In the genomic region with DNA sequence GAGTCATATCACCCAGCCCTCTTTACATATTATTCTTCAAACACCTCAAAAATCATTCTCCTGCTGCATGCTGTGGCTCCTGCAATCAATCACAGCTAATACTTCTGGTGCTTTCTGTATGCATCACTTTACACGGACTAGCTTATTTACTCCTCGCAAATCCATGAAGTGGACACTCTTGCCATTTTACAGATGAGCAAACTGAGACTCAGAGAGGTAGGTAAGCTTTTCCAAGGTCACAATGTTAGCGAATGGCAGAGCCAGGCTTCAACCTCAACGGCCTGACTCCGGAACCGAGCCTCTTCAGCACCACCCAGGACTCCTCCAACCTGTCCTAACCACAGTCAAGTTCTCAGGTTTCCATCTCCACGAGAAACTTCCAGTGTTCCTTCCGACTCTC, we compare ENCODE assay signal across 16 cellular contexts. TPM values are rescaled to one million over a fixed set of nuclear protein-coding genes. Genes with fewer than 3 reads are reported as not detected.
DNase-seq lines count a peak whose midpoint lies in the region; ATAC-seq, FAIRE-seq and TF ChIP-seq lines count a peak whose summit lies in the region.
"Had no signal": no experiment of that assay in that cellular context is flagged by ENCODE, and none has a peak within 500 bp of the region (broad histone marks: within the 10 kb centered on the region; RNA-seq: fewer than 3 reads in every experiment).

No MANE protein-coding gene starts in this region.

- H4K20me1 ChIP-seq in HepG2 (ENCODE audit: insufficient read depth, low read length) (no peaks in the 10 kb centered on the region), K562 (replicated peaks; ENCODE audit: control insufficient read depth, insufficient read depth, low read length) (no peaks in the 10 kb centered on the region)

- H3K79me2 ChIP-seq in HepG2 (ENCODE audit: insufficient read depth, low read length) (no peaks in the 10 kb centered on the region), K562 (ENCODE audit: control insufficient read depth, insufficient read depth, low read length) (peaks cover 31% of the 10 kb centered on the region)

- peak overlapping the region; percentile 12 for H3K27ac Mint-ChIP-seq in endothelial cell (ENCODE audit: unreplicated experiment)
- H3K27ac Mint-ChIP-seq in activated CD8-positive, alpha-beta T cell treated with anti-CD3 and anti-CD28 coated beads, Interleukin-2, amount 10 ng/mL, durations not matched to agents 7 days and 5 days: no peak overlapping the region
- H3K27ac Mint-ChIP-seq: CD4-positive, CD25-positive, alpha-beta regulatory T cell; IgD-negative memory B cell had no signal

- no peak for TF ChIP-seq EP300 in HepG2 (IDR thresholded peaks at IDR 0.05; ENCODE audit: low read depth in 2 of 2, low read length in 2 of 2)
- TF ChIP-seq EP300 in HepG2 (CRISPR knock-in tag; IDR thresholded peaks at IDR 0.05; ENCODE audit: borderline replicate concordance): no peak
- no peak for TF ChIP-seq EP300 in K562 (IDR thresholded peaks at IDR 0.05; ENCODE audit: low read length)

- H3K27ac ChIP-seq in HepG2 (ENCODE audit: extremely low read length, insufficient read depth, low read length) (no peak overlapping the region), right lobe of liver (no peak overlapping the region), K562 (ENCODE audit: extremely low read depth, low read depth, low read length) (no peak overlapping the region)
- H3K27ac ChIP-seq: BLaER1 treated with 17β-estradiol and CSF1 and Interleukin-3, amounts not matched to agents 10 nM and 100 nM had no signal

- BruUV-seq in HepG2 (replicated peaks; lab: Mats Ljungman, UMichigan) (no TSS peak), K562 (replicated peaks; lab: Mats Ljungman, UMichigan) (no TSS peak)

- no peak for TF ChIP-seq RAD21 in HepG2 (CRISPR knock-in tag; IDR thresholded peaks at IDR 0.05)
- TF ChIP-seq RAD21 in K562 (CRISPR knock-in tag; conservative IDR thresholded peaks at IDR 0.05 in 1 of 2, IDR thresholded peaks at IDR 0.05 in 1 of 2): no peak

- H3K9me3 ChIP-seq in HepG2 (ENCODE audit: low read length): no peaks in the 10 kb centered on the region
- H3K9me3 ChIP-seq in right lobe of liver: no peaks in the 10 kb centered on the region
- H3K9me3 ChIP-seq in K562 (replicated peaks; ENCODE audit: control insufficient read depth, insufficient read depth, low read depth, low read length): no peaks in the 10 kb centered on the region
- H3K9me3 ChIP-seq: BLaER1 treated with 17β-estradiol and CSF1 and Interleukin-3, amounts not matched to agents 10 nM and 100 nM had no signal

- H3K9me3 Mint-ChIP-seq in endothelial cell (ENCODE audit: unreplicated experiment): no peaks in the 10 kb centered on the region
- H3K9me3 Mint-ChIP-seq in activated CD8-positive, alpha-beta T cell treated with anti-CD3 and anti-CD28 coated beads, Interleukin-2, amount 10 ng/mL, durations not matched to agents 7 days and 5 days (ENCODE audit: insufficient read depth): no peaks in the 10 kb centered on the region
- H3K9me3 Mint-ChIP-seq: IgD-negative memory B cell had no signal

- no peak for FAIRE-seq in HepG2 (lab: Jason Lieb, UNC)
- FAIRE-seq in K562 (lab: Jason Lieb, UNC): no peak
- FAIRE-seq: GM19239 had no signal

- no peak for DNase-seq in HepG2 (ENCODE audit: low spot score)
- DNase-seq in right lobe of liver: no peak
- no peak for DNase-seq in K562 (ENCODE audit: extremely low read depth in 1 of 4, low spot score in 3 of 4)
- DNase-seq in endothelial cell (ENCODE audit: low spot score): no peak
- DNase-seq in activated CD8-positive, alpha-beta T cell treated with anti-CD3 and anti-CD28 coated beads, Interleukin-2, amount 10 ng/mL, durations not matched to agents 7 days and 5 days: no peak
- DNase-seq: 8988T; AML-193; Calu3; CD4-positive, CD25-positive, alpha-beta regulatory T cell; DMS79; H7 had no signal

- H3K27me3 Mint-ChIP-seq in endothelial cell (ENCODE audit: unreplicated experiment): no peaks in the 10 kb centered on the region
- no peaks in the 10 kb centered on the region for H3K27me3 Mint-ChIP-seq in activated CD8-positive, alpha-beta T cell treated with anti-CD3 and anti-CD28 coated beads, Interleukin-2, amount 10 ng/mL, durations not matched to agents 7 days and 5 days (ENCODE audit: low read depth)
- H3K27me3 Mint-ChIP-seq: CD4-positive, CD25-positive, alpha-beta regulatory T cell; IgD-negative memory B cell had no signal

- ATAC-seq in HepG2 (no peak), right lobe of liver (no peak), K562 (no peak), GM21367 (IDR thresholded peaks at IDR 0.05; ENCODE audit: unreplicated experiment) (no peak), GM21447 (IDR thresholded peaks at IDR 0.05; ENCODE audit: unreplicated experiment) (no peak)
- ATAC-seq in activated CD8-positive, alpha-beta T cell treated with anti-CD3 and anti-CD28 coated beads, Interleukin-2, amount 10 ng/mL, durations not matched to agents 7 days and 5 days: no peak

- H3K4me3 ChIP-seq in HepG2 (replicated peaks in 1 of 3; ENCODE audit: insufficient read depth in 1 of 3, low read depth in 2 of 3, low read length in 3 of 3) (no peak overlapping the region), right lobe of liver (no peak overlapping the region), K562 (no peak overlapping the region)
- H3K4me3 ChIP-seq: BLaER1 treated with 17β-estradiol and CSF1 and Interleukin-3, amounts not matched to agents 10 nM and 100 nM had no signal

- in situ Hi-C loops in HepG2 (cut with HindIII; ENCODE audit: extremely low pct_ligation_motif_present, low pct_unique_long_range_greater_than_20kb) (no loop called here), K562 (cut with MboI) (no loop called here)

- peaks cover 7% of the 10 kb centered on the region for H3K36me3 Mint-ChIP-seq in endothelial cell (ENCODE audit: low read depth, unreplicated experiment)
- no peaks in the 10 kb centered on the region for H3K36me3 Mint-ChIP-seq in activated CD8-positive, alpha-beta T cell treated with anti-CD3 and anti-CD28 coated beads, Interleukin-2, amount 10 ng/mL, durations not matched to agents 7 days and 5 days (ENCODE audit: low read depth)
- H3K36me3 Mint-ChIP-seq: CD4-positive, CD25-positive, alpha-beta regulatory T cell; IgD-negative memory B cell had no signal

- CTCF ChIA-PET in HepG2 (lab: Yijun Ruan, JAX; ENCODE audit: low intra/inter-chr PET ratio, low total read pairs) (no interaction called here), K562 (lab: Yijun Ruan, JAX; ENCODE audit: low intra/inter-chr PET ratio) (no interaction called here)
- CTCF ChIA-PET in activated CD8-positive, alpha-beta T cell treated with anti-CD3 and anti-CD28 coated beads, Interleukin-2, amount 10 ng/mL, durations not matched to agents 7 days and 5 days (lab: Charles Lee): no interaction called here

- no peak overlapping the region for H3K9ac ChIP-seq in HepG2 (ENCODE audit: insufficient read depth, low read depth, low read length)
- no peak overlapping the region for H3K9ac ChIP-seq in K562 (ENCODE audit: insufficient read depth in 1 of 2, low read depth in 2 of 2, low read length in 2 of 2)
- H3K9ac ChIP-seq: BLaER1 treated with 17β-estradiol and CSF1 and Interleukin-3, amounts not matched to agents 10 nM and 100 nM had no signal

- WGBS in HepG2 (ENCODE audit: low lambda C conversion rate): 17% methylated on average over 8 of the region's 8 CpGs
- 69% methylated on average over 7 of the region's 8 CpGs for WGBS in right lobe of liver (ENCODE audit: insufficient coverage, low coverage, low lambda C conversion rate, missing lambda C conversion rate)
- 90% methylated on average over 6 of the region's 8 CpGs for WGBS in K562 (ENCODE audit: insufficient coverage, low coverage, missing lambda C conversion rate)

- no peaks in the 10 kb centered on the region for H3K36me3 ChIP-seq in HepG2 (replicated peaks in 1 of 2; ENCODE audit: control insufficient read depth in 1 of 2, insufficient read depth in 2 of 2, low read length in 2 of 2)
- H3K36me3 ChIP-seq in right lobe of liver: no peaks in the 10 kb centered on the region
- H3K36me3 ChIP-seq in K562 (ENCODE audit: control insufficient read depth, insufficient read depth, low read length): no peaks in the 10 kb centered on the region; the same call in 2 of the 3 replicates

- TF ChIP-seq CTCF in HepG2 (CRISPR knock-in tag; IDR thresholded peaks at IDR 0.05): no peak
- TF ChIP-seq CTCF in right lobe of liver (IDR thresholded peaks at IDR 0.05): no peak
- TF ChIP-seq CTCF in K562 (IDR thresholded peaks at IDR 0.05 in 2 of 3, conservative IDR thresholded peaks at IDR 0.05 in 1 of 3; ENCODE audit: insufficient read depth in 2 of 3, low read depth in 1 of 3, low read length in 3 of 3): no peak
- TF ChIP-seq CTCF in endothelial cell (IDR thresholded peaks at IDR 0.05; ENCODE audit: unreplicated experiment): no peak

- H3K27me3 ChIP-seq in HepG2 (ENCODE audit: control insufficient read depth in 1 of 2, insufficient read depth in 2 of 2, low read length in 2 of 2) (no peaks in the 10 kb centered on the region), right lobe of liver (no peaks in the 10 kb centered on the region), K562 (ENCODE audit: control insufficient read depth in 2 of 2, insufficient read depth in 2 of 2, low read length in 2 of 2) (no peaks in the 10 kb centered on the region)
- H3K27me3 ChIP-seq: BLaER1 treated with 17β-estradiol and CSF1 and Interleukin-3, amounts not matched to agents 10 nM and 100 nM had no signal

- no peak overlapping the region for H3K4me2 ChIP-seq in HepG2 (ENCODE audit: low read depth, low read length)
- H3K4me2 ChIP-seq in K562 (ENCODE audit: insufficient read depth, low read length): no peak overlapping the region

- H3K4me3 Mint-ChIP-seq in endothelial cell (ENCODE audit: unreplicated experiment): no peak overlapping the region
- H3K4me3 Mint-ChIP-seq in activated CD8-positive, alpha-beta T cell treated with anti-CD3 and anti-CD28 coated beads, Interleukin-2, amount 10 ng/mL, durations not matched to agents 7 days and 5 days: no peak overlapping the region
- H3K4me3 Mint-ChIP-seq: CD4-positive, CD25-positive, alpha-beta regulatory T cell; IgD-negative memory B cell had no signal

- H3K9me1 ChIP-seq in K562 (ENCODE audit: control insufficient read depth, insufficient read depth, low read length): no peaks in the 10 kb centered on the region

- H2AFZ ChIP-seq in HepG2 (ENCODE audit: low read length) (no peak overlapping the region), K562 (ENCODE audit: low read depth, low read length) (no peak overlapping the region)

- POLR2A ChIA-PET in HepG2 (lab: Yijun Ruan, JAX) (no interaction called here), K562 (lab: Yijun Ruan, JAX) (no interaction called here)
- POLR2A ChIA-PET in activated CD8-positive, alpha-beta T cell treated with anti-CD3 and anti-CD28 coated beads, Interleukin-2, amount 10 ng/mL, durations not matched to agents 7 days and 5 days (lab: Charles Lee): no interaction called here

- intact Hi-C loops in HepG2 (cut with micrococcal nuclease; ENCODE audit: unreplicated experiment) (no loop called here), right lobe of liver (cut with DNase I) (no loop called here), K562 (cut with micrococcal nuclease) (no loop called here)

- H3K4me1 Mint-ChIP-seq in endothelial cell (ENCODE audit: unreplicated experiment): peaks cover 12% of the 10 kb centered on the region
- H3K4me1 Mint-ChIP-seq in activated CD8-positive, alpha-beta T cell treated with anti-CD3 and anti-CD28 coated beads, Interleukin-2, amount 10 ng/mL, durations not matched to agents 7 days and 5 days (ENCODE audit: low read depth): no peaks in the 10 kb centered on the region
- H3K4me1 Mint-ChIP-seq: CD4-positive, CD25-positive, alpha-beta regulatory T cell had no signal

- no peaks in the 10 kb centered on the region for H3K4me1 ChIP-seq in HepG2 (ENCODE audit: insufficient read depth, low read length)
- H3K4me1 ChIP-seq in right lobe of liver: no peaks in the 10 kb centered on the region
- H3K4me1 ChIP-seq in K562 (replicated peaks in 1 of 2; ENCODE audit: control insufficient read depth in 2 of 2, insufficient read depth in 2 of 2, low read length in 2 of 2): peaks cover 7 to 33% of the 10 kb centered on the region in 2 experiments; a peak in 4 of 5 replicates

- TF ChIP-seq POLR2A in HepG2 (IDR thresholded peaks at IDR 0.05; ENCODE audit: insufficient read depth in 1 of 2, low read depth in 2 of 2, low read length in 2 of 2): no peak
- no peak for TF ChIP-seq POLR2A in right lobe of liver (IDR thresholded peaks at IDR 0.05)
- no peak for TF ChIP-seq POLR2A in K562 (conservative IDR thresholded peaks at IDR 0.05)

RNA-seq across cellular contexts. Expression of a gene that starts 36.8 kb away (rescaled TPM):
- total RNA-seq in HepG2 (2016; rRNA removed; fragmentation: Illumina TruSeq; extraction: Trizol) (not detected in 2 replicates), right lobe of liver (10 to 100 TPM in 3 of 6 experiments, 1 to 10 TPM in 3; 8.1 to 19.5 (median 10.4) TPM), K562 (2014; rRNA removed) (10.7 and 14.3 TPM in 2 replicates), K562 (2014; rRNA removed; fragmentation: Illumina TruSeq; extraction: Trizol) (19.4 and 21.8 TPM in 2 replicates), K562 (2015; rRNA removed; fragmentation: Illumina TruSeq; extraction: Trizol) (17.8 and 18.2 TPM in 2 replicates), K562 (2021) (22.9 and 24.7 TPM in 2 replicates), endothelial cell (ENCODE audit: unreplicated experiment) (175 TPM)
- not detected in 2 replicates for total RNA-seq in HepG2 (2016; cell fraction: cytosol; rRNA removed; fragmentation: Illumina TruSeq; extraction: Trizol; ENCODE audit: low read depth)
- not detected in 2 replicates for total RNA-seq in HepG2 (2016; cell fraction: insoluble cytoplasmic fraction; rRNA removed; fragmentation: Illumina TruSeq; extraction: Trizol)
- not detected in 2 replicates for total RNA-seq in HepG2 (2016; cell fraction: membrane; rRNA removed; fragmentation: Illumina TruSeq; extraction: Trizol)
- not detected in 2 replicates for total RNA-seq in HepG2 (2016; cell fraction: nucleus; rRNA removed; fragmentation: Illumina TruSeq; extraction: Trizol)
- polyA plus RNA-seq in HepG2 (2011; rRNA removed) (not detected in 2 replicates), K562 (2011; rRNA removed) (19.2 and 19.4 TPM in 2 replicates), K562 (2014; fragmentation: Illumina TruSeq; extraction: Trizol) (10.8 and 15.2 TPM in 2 replicates), K562 (2014; fragmentation: Nextera tagmentation; extraction: Ambion mirVana) (10 to 100 TPM in 1 of 2 experiments, 1 to 10 TPM in 1; 4.8 to 10.0 TPM), K562 (2014; rRNA removed) (8.4 and 8.6 TPM in 2 replicates)
- polyA plus RNA-seq in HepG2 (2011; cell fraction: cytosol; rRNA removed): not detected in 2 replicates
- polyA plus RNA-seq in HepG2 (2011; cell fraction: nucleus; rRNA removed): 0.02 and 0.14 TPM in 2 replicates
- polyA plus RNA-seq in HepG2 (2012): not detected in 2 replicates
- not detected in 2 replicates for polyA plus RNA-seq in HepG2 (2016; cell fraction: cytosol; fragmentation: Illumina TruSeq; extraction: Trizol; ENCODE audit: low read depth)
- polyA plus RNA-seq in HepG2 (2016; cell fraction: insoluble cytoplasmic fraction; fragmentation: Illumina TruSeq; extraction: Trizol; ENCODE audit: low read depth): not detected in 2 replicates
- not detected in 2 replicates for polyA plus RNA-seq in HepG2 (2016; cell fraction: membrane; fragmentation: Illumina TruSeq; extraction: Trizol; ENCODE audit: low read depth)
- polyA plus RNA-seq in HepG2 (2016; cell fraction: nucleus; fragmentation: Illumina TruSeq; extraction: Trizol; ENCODE audit: insufficient read depth, low read depth): not detected in 2 replicates
- polyA minus RNA-seq in HepG2 (2011; rRNA and poly(A)+ RNA removed; ENCODE audit: low replicate concordance): 1.3 TPM in 1 of 2 replicates, not detected in the other
- polyA minus RNA-seq in HepG2 (2011; cell fraction: cytosol; rRNA and poly(A)+ RNA removed): not detected in 2 replicates
- polyA minus RNA-seq in HepG2 (2011; cell fraction: nucleus; rRNA and poly(A)+ RNA removed): 0.37 TPM in 1 of 2 replicates, not detected in the other
- 45.5 and 85.0 TPM in 2 replicates for total RNA-seq in K562 (2011; cell fraction: chromatin; rRNA removed; ENCODE audit: low replicate concordance)
- total RNA-seq in K562 (2011; cell fraction: nucleolus; rRNA removed): 14.8 and 17.6 TPM in 2 replicates
- total RNA-seq in K562 (2011; cell fraction: nucleoplasm; rRNA removed): 40.0 and 62.5 TPM in 2 replicates
- 12.0 and 16.7 TPM in 2 replicates for polyA plus RNA-seq in K562 (2011; cell fraction: cytosol; rRNA removed)
- 25.4 and 32.0 TPM in 2 replicates for polyA plus RNA-seq in K562 (2011; cell fraction: nucleus; rRNA removed)
- polyA plus RNA-seq in K562 (2012): 10.3 and 11.8 TPM in 2 replicates
- polyA minus RNA-seq in K562 (2011; rRNA and poly(A)+ RNA removed): 53.3 and 60.8 TPM in 2 replicates
- polyA minus RNA-seq in K562 (2011; cell fraction: cytosol; rRNA and poly(A)+ RNA removed): 13.0 and 18.2 TPM in 2 replicates
- polyA minus RNA-seq in K562 (2011; cell fraction: nucleus; rRNA and poly(A)+ RNA removed): 39.3 and 82.2 TPM in 2 replicates
- total RNA-seq in activated CD8-positive, alpha-beta T cell treated with anti-CD3 and anti-CD28 coated beads, Interleukin-2, amount 10 ng/mL, durations not matched to agents 7 days and 5 days: under 1 TPM; 0.21 to 0.26 TPM

Comparison
In these comparisons a context has a peak if more than half of its experiments do, and no peak if none do; other contexts are left out.
1. RNA of a gene that starts 36.8 kb away (total RNA-seq): 175 TPM in endothelial cell (single experiment), 10.7 to 85.0 TPM in K562 and 8.1 to 19.5 TPM in right lobe of liver; 0.21 to 0.26 TPM in activated CD8-positive, alpha-beta T cell treated with anti-CD3 and anti-CD28 coated beads, Interleukin-2, amount 10 ng/mL, durations not matched to agents 7 days and 5 days and not detected in HepG2; every median in the first group is over 4 times any median in the second.